In the genomic region with DNA sequence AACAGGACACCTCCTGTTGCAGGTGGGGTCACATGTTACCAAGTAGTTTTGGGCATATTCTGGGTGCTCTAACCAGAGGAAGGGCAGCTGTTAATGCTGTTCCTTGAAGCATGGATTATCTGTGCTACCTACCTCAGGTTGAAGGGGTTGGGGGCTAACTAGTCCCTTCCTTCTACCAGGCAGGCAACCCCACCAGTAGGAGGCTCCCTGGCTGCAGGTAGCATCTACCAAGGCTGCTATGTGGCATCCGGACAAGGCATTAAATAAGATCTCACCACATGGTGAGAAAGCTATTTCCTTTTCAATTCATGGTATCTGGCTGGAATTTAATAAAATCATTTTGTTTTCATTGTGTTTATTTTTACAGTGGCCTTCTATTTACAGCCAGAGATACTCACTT, we compare ENCODE assay signal across 1 cellular context.
TF ChIP-seq lines count a peak whose summit lies in the region.

No MANE protein-coding gene starts in this region.

TF ChIP-seq in GM23338, 12 proteins besides CTCF, POLR2A, EP300 and RAD21 (continued from another document):
- TF ChIP-seq, protein P1, sequence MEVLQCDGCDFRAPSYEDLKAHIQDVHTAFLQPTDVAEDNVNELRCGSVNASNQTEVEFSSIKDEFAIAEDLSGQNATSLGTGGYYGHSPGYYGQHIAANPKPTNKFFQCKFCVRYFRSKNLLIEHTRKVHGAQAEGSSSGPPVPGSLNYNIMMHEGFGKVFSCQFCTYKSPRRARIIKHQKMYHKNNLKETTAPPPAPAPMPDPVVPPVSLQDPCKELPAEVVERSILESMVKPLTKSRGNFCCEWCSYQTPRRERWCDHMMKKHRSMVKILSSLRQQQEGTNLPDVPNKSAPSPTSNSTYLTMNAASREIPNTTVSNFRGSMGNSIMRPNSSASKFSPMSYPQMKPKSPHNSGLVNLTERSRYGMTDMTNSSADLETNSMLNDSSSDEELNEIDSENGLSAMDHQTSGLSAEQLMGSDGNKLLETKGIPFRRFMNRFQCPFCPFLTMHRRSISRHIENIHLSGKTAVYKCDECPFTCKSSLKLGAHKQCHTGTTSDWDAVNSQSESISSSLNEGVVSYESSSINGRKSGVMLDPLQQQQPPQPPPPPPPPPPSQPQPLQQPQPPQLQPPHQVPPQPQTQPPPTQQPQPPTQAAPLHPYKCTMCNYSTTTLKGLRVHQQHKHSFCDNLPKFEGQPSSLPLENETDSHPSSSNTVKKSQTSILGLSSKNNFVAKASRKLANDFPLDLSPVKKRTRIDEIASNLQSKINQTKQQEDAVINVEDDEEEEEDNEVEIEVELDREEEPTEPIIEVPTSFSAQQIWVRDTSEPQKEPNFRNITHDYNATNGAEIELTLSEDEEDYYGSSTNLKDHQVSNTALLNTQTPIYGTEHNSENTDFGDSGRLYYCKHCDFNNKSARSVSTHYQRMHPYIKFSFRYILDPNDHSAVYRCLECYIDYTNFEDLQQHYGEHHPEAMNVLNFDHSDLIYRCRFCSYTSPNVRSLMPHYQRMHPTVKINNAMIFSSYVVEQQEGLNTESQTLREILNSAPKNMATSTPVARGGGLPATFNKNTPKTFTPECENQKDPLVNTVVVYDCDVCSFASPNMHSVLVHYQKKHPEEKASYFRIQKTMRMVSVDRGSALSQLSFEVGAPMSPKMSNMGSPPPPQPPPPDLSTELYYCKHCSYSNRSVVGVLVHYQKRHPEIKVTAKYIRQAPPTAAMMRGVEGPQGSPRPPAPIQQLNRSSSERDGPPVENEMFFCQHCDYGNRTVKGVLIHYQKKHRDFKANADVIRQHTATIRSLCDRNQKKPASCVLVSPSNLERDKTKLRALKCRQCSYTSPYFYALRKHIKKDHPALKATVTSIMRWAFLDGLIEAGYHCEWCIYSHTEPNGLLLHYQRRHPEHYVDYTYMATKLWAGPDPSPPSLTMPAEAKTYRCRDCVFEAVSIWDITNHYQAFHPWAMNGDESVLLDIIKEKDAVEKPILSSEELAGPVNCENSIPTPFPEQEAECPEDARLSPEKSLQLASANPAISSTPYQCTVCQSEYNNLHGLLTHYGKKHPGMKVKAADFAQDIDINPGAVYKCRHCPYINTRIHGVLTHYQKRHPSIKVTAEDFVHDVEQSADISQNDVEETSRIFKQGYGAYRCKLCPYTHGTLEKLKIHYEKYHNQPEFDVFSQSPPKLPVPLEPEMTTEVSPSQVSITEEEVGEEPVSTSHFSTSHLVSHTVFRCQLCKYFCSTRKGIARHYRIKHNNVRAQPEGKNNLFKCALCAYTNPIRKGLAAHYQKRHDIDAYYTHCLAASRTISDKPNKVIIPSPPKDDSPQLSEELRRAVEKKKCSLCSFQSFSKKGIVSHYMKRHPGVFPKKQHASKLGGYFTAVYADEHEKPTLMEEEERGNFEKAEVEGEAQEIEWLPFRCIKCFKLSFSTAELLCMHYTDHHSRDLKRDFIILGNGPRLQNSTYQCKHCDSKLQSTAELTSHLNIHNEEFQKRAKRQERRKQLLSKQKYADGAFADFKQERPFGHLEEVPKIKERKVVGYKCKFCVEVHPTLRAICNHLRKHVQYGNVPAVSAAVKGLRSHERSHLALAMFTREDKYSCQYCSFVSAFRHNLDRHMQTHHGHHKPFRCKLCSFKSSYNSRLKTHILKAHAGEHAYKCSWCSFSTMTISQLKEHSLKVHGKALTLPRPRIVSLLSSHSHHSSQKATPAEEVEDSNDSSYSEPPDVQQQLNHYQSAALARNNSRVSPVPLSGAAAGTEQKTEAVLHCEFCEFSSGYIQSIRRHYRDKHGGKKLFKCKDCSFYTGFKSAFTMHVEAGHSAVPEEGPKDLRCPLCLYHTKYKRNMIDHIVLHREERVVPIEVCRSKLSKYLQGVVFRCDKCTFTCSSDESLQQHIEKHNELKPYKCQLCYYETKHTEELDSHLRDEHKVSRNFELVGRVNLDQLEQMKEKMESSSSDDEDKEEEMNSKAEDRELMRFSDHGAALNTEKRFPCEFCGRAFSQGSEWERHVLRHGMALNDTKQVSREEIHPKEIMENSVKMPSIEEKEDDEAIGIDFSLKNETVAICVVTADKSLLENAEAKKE (CRISPR knock-in tag; IDR thresholded peaks at IDR 0.05): no peak
- no peak for TF ChIP-seq ZNF114 (CRISPR knock-in tag; IDR thresholded peaks at IDR 0.05)
- TF ChIP-seq POLR2AphosphoS5 (IDR thresholded peaks at IDR 0.05; ENCODE audit: low read depth): no peak
- TF ChIP-seq EZH2phosphoT487 (IDR thresholded peaks at IDR 0.05; ENCODE audit: unreplicated experiment): no peak
